8 cellular contexts compared by ENCODE assay signal in genomic region chr16:77788196-77789084, GRCh38. TPM values are rescaled to one million over a fixed set of nuclear protein-coding genes. Genes with fewer than 3 reads are reported as not detected.
DNase-seq lines count a peak whose midpoint lies in the region; TF ChIP-seq lines count a peak whose summit lies in the region.

Gene VAT1L (plus strand): TSS chr16:77788564. CDS start chr16:77788683, 119 bp downstream.

- H3K4me3 ChIP-seq in astrocyte of the cerebellum (ENCODE audit: low read depth, low read length), result peak within 1 kb of the TSS; percentile 79
- peak within 1 kb of the TSS; percentile 12 to 14 for H3K4me3 ChIP-seq in prostate gland

- H3K4me1 ChIP-seq in prostate gland (replicated peaks), result peaks cover 9% of the 10 kb centered on the region

- peaks cover 14% of the 10 kb centered on the region for H3K27me3 ChIP-seq in prostate gland (replicated peaks; ENCODE audit: insufficient read depth)

- intact Hi-C loops in prostate gland (cut with DNase I), result no loop called here

- TF ChIP-seq CTCF in astrocyte of the cerebellum (IDR thresholded peaks at IDR 0.05; ENCODE audit: low read depth, low read length, missing control alignments), result no peak
- TF ChIP-seq CTCF in prostate gland (IDR thresholded peaks at IDR 0.05), result no peak
- TF ChIP-seq CTCF in GM20000 (IDR thresholded peaks at IDR 0.05; ENCODE audit: extremely low read depth, missing control alignments), result no peak

- no peaks in the 10 kb centered on the region for H3K36me3 ChIP-seq in prostate gland

- DNase-seq in NCI-H187 (lab: John Stamatoyannopoulos, UW) (peak; percentile 49 to 55), NCI-H187 treated with DMSO at 0.1 percent for 48 hours (lab: John Stamatoyannopoulos, UW) (no peak), M059J (ENCODE audit: low read depth) (peak; percentile 29), astrocyte of the cerebellum (ENCODE audit: low read depth) (no peak), hepatic stellate cell (ENCODE audit: low spot score) (peak; percentile 21), prostate gland (ENCODE audit: low spot score) (no peak), NCI-H2081 treated with DMSO at 0.1 percent for 48 hours (lab: John Stamatoyannopoulos, UW) (no peak), GM20000 (ENCODE audit: low spot score) (no peak)

- in situ Hi-C loops in astrocyte of the cerebellum (cut with HindIII; ENCODE audit: low sequenced_read_pairs), result no loop called here

- WGBS in prostate gland, result under 1% methylated on average over 76 of the region's 76 CpGs

- no peak within 1 kb of the TSS for H3K27ac ChIP-seq in prostate gland

- TF ChIP-seq POLR2A in prostate gland (IDR thresholded peaks at IDR 0.05), result no peak

- no peaks in the 10 kb centered on the region for H3K9me3 ChIP-seq in prostate gland

RNA-seq across cellular contexts. Expression of gene VAT1L, which starts in this region (rescaled TPM):
- 0.57 and 1.3 TPM in 2 replicates for total RNA-seq in M059J (2014; rRNA removed; shearing (Covaris generic))
- 1 to 10 TPM in 1 of 2 donors, under 1 TPM in 1; 0.05 to 4.4 TPM for total RNA-seq in prostate gland

Comparison
In these comparisons a context has a peak if more than half of its experiments do, and no peak if none do; other contexts are left out.
1. DNase-seq: peak in NCI-H187 (2 of 2), M059J (single experiment) and hepatic stellate cell (single experiment); none in NCI-H187 treated with DMSO at 0.1 percent for 48 hours (single experiment), astrocyte of the cerebellum (single experiment), prostate gland (single experiment), NCI-H2081 treated with DMSO at 0.1 percent for 48 hours (single experiment) and GM20000 (single experiment).